17 cellular contexts compared by ENCODE assay signal in genomic region chr5:80318212-80318611, GRCh38. TPM values are rescaled to one million over a fixed set of nuclear protein-coding genes. Genes with fewer than 3 reads are reported as not detected.
DNase-seq lines count a peak whose midpoint lies in the region; ATAC-seq and TF ChIP-seq lines count a peak whose summit lies in the region.
"Had no signal": no experiment of that assay in that cellular context is flagged by ENCODE, and none has a peak within 500 bp of the region (broad histone marks: within the 10 kb centered on the region; RNA-seq: fewer than 3 reads in every experiment).

No MANE protein-coding gene starts in this region.

- WGBS in thyroid gland, 2 donors, result 51 to 69% methylated on average over 1 of the region's 1 CpG

- H3K9me3 Mint-ChIP-seq in CD4-positive, alpha-beta T cell, result no peaks in the 10 kb centered on the region
- H3K9me3 Mint-ChIP-seq: activated CD4-positive, alpha-beta memory T cell treated with anti-CD3 and anti-CD28 coated beads, Interleukin-2, amount 10 ng/mL, durations not matched to agents 7 days and 5 days had no signal

- DNase-seq in AG10803 (ENCODE audit: low read depth) (peak; percentile 46), NCI-H2171 treated with DMSO at 0.1 percent for 48 hours (lab: John Stamatoyannopoulos, UW) (peak; percentile 87), cerebellar cortex (ENCODE audit: low spot score) (peak; percentile 2), midbrain (lab: John Stamatoyannopoulos, UW) (peak; percentile 4), thyroid gland (no peak), iPS-NIHi7 (ENCODE audit: extremely low spot score) (no peak)
- no peak for DNase-seq in CD4-positive, alpha-beta T cell
- DNase-seq: activated CD4-positive, alpha-beta memory T cell treated with anti-CD3 and anti-CD28 coated beads, Interleukin-2, amount 10 ng/mL, durations not matched to agents 7 days and 5 days; AML-193; colonic mucosa; NCI-H187; PC-9 had no signal

- H3K27ac Mint-ChIP-seq in CD4-positive, alpha-beta T cell, result no peak overlapping the region
- H3K27ac Mint-ChIP-seq: activated CD4-positive, alpha-beta memory T cell treated with anti-CD3 and anti-CD28 coated beads, Interleukin-2, amount 10 ng/mL, durations not matched to agents 7 days and 5 days had no signal

- POLR2A ChIA-PET in CD4-positive, alpha-beta T cell (lab: Charles Lee), result interaction anchor here (0.7 kb wide), 1 partner anchor 114 kb away, joined by 5 read pairs; no protein-coding TSS in a partner anchor

- no peaks in the 10 kb centered on the region for H3K27me3 ChIP-seq in thyroid gland
- peaks cover 12% of the 10 kb centered on the region for H3K27me3 ChIP-seq in CD4-positive, alpha-beta T cell (ENCODE audit: control insufficient read depth, insufficient read depth, low read length)
- H3K27me3 ChIP-seq: colonic mucosa had no signal

- intact Hi-C loops in thyroid gland (cut with DNase I), result no loop called here
- intact Hi-C loops in CD4-positive, alpha-beta T cell (cut with DNase I, micrococcal nuclease), result no loop called here

- H3K4me3 ChIP-seq in AG10803 (ENCODE audit: low read length) (no peak overlapping the region), thyroid gland (replicated peaks in 1 of 3) (no peak overlapping the region)
- H3K4me3 ChIP-seq: colonic mucosa, PC-9 had no signal

- no peaks in the 10 kb centered on the region for H3K36me3 Mint-ChIP-seq in CD4-positive, alpha-beta T cell (ENCODE audit: low read depth)

- TF ChIP-seq CTCF in AG10803 (conservative IDR thresholded peaks at IDR 0.05; ENCODE audit: low read length), result no peak
- no peak for TF ChIP-seq CTCF in thyroid gland (IDR thresholded peaks at IDR 0.05)
- no peak for TF ChIP-seq CTCF in CD4-positive, alpha-beta T cell (IDR thresholded peaks at IDR 0.05)

- H3K4me1 Mint-ChIP-seq in CD4-positive, alpha-beta T cell (ENCODE audit: low read depth), result no peaks in the 10 kb centered on the region
- H3K4me1 Mint-ChIP-seq: activated CD4-positive, alpha-beta memory T cell treated with anti-CD3 and anti-CD28 coated beads, Interleukin-2, amount 10 ng/mL, durations not matched to agents 7 days and 5 days; neural crest cell had no signal

- no peaks in the 10 kb centered on the region for H3K9me3 ChIP-seq in thyroid gland
- H3K9me3 ChIP-seq in CD4-positive, alpha-beta T cell (ENCODE audit: control insufficient read depth, low read length), result no peaks in the 10 kb centered on the region
- H3K9me3 ChIP-seq: colonic mucosa had no signal

- H3K36me3 ChIP-seq in thyroid gland, result no peaks in the 10 kb centered on the region
- H3K36me3 ChIP-seq: colonic mucosa had no signal

- H3K27me3 Mint-ChIP-seq in CD4-positive, alpha-beta T cell, result peaks cover 22% of the 10 kb centered on the region

- CTCF ChIA-PET in CD4-positive, alpha-beta T cell (lab: Charles Lee), result no interaction called here

- no peak for ATAC-seq in GM19324 (IDR thresholded peaks at IDR 0.05; ENCODE audit: low FRiP score, unreplicated experiment)
- ATAC-seq in CD4-positive, alpha-beta T cell (ENCODE audit: poor library complexity), result no peak
- ATAC-seq: left lobe of liver had no signal

- TF ChIP-seq POLR2A in thyroid gland (IDR thresholded peaks at IDR 0.05), result no peak

- H3K27ac ChIP-seq in thyroid gland, result no peak overlapping the region
- H3K27ac ChIP-seq in CD4-positive, alpha-beta T cell (ENCODE audit: low read depth, low read length), result no peak overlapping the region
- H3K27ac ChIP-seq: colonic mucosa, PC-9 had no signal

- H3K4me3 Mint-ChIP-seq in CD4-positive, alpha-beta T cell, result no peak overlapping the region
- H3K4me3 Mint-ChIP-seq: activated CD4-positive, alpha-beta memory T cell treated with anti-CD3 and anti-CD28 coated beads, Interleukin-2, amount 10 ng/mL, durations not matched to agents 7 days and 5 days; neural crest cell had no signal

- no peaks in the 10 kb centered on the region for H3K4me1 ChIP-seq in thyroid gland
- H3K4me1 ChIP-seq: colonic mucosa had no signal

RNA-seq across cellular contexts. Expression of gene SPZ1, which starts 1.6 kb away (rescaled TPM):
- total RNA-seq in thyroid gland, result not detected
- not detected for total RNA-seq in CD4-positive, alpha-beta T cell
- total RNA-seq: activated CD4-positive, alpha-beta memory T cell treated with anti-CD3 and anti-CD28 coated beads, Interleukin-2, amount 10 ng/mL, durations not matched to agents 7 days and 5 days; colonic mucosa; frontal cortex; left lobe of liver; neural crest cell; PC-9; T-helper 2 cell treated with Interferon-gamma antibody and Interleukin-4, amounts not matched to agents 100 ng/mL and 5 ng/mL, for 36 hours had no signal

Comparison
In these comparisons a context has a peak if more than half of its experiments do, and no peak if none do; other contexts are left out.
1. DNase-seq: peak in AG10803 (single experiment), NCI-H2171 treated with DMSO at 0.1 percent for 48 hours (single experiment), cerebellar cortex (single experiment) and midbrain (single experiment); none in thyroid gland (0 of 2), iPS-NIHi7 (single experiment) and CD4-positive, alpha-beta T cell (0 of 10).